Comparison of ENCODE assay signal across 1 cellular context in genomic region chr21:35154788-35155187, GRCh38.
TF ChIP-seq lines count a peak whose summit lies in the region.

No MANE protein-coding gene starts in this region.

TF ChIP-seq in K562, 482 proteins besides CTCF, POLR2A, EP300 and RAD21 (continued from another document and continues in another):
- TF ChIP-seq, protein P1, sequence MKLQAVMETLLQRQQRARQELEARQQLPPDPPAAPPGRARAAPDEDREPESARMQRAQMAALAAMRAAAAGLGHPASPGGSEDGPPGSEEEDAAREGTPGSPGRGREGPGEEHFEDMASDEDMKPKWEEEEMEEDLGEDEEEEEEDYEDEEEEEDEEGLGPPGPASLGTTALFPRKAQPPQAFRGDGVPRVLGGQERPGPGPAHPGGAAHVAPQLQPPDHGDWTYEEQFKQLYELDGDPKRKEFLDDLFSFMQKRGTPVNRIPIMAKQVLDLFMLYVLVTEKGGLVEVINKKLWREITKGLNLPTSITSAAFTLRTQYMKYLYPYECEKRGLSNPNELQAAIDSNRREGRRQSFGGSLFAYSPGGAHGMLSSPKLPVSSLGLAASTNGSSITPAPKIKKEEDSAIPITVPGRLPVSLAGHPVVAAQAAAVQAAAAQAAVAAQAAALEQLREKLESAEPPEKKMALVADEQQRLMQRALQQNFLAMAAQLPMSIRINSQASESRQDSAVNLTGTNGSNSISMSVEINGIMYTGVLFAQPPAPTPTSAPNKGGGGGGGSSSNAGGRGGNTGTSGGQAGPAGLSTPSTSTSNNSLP (IDR thresholded peaks at IDR 0.05; ENCODE audit: borderline replicate concordance, low read depth, low read length), result no peak
- TF ChIP-seq BRD9 (IDR thresholded peaks at IDR 0.05; ENCODE audit: low read depth, partially characterized antibody) (no peak), ZNF551 (CRISPR knock-in tag; IDR thresholded peaks at IDR 0.05) (no peak), MAZ (CRISPR knock-in tag; conservative IDR thresholded peaks at IDR 0.05 in 1 of 2, IDR thresholded peaks at IDR 0.05 in 1 of 2) (no peak), ZNF764 (CRISPR knock-in tag; IDR thresholded peaks at IDR 0.05; ENCODE audit: low read depth) (no peak), HEY1 (CRISPR knock-in tag; IDR thresholded peaks at IDR 0.05; ENCODE audit: borderline replicate concordance) (no peak), ZKSCAN8 (CRISPR knock-in tag; IDR thresholded peaks at IDR 0.05) (no peak), KHSRP (IDR thresholded peaks at IDR 0.05) (no peak), SRF (CRISPR knock-in tag; IDR thresholded peaks at IDR 0.05) (no peak), HNRNPL (IDR thresholded peaks at IDR 0.05; ENCODE audit: low read depth, low read length) (no peak), NR2C2 (CRISPR knock-in tag; IDR thresholded peaks at IDR 0.05) (no peak), NR2C2 (tag; IDR thresholded peaks at IDR 0.05) (no peak), TGIF2 (CRISPR knock-in tag; IDR thresholded peaks at IDR 0.05) (no peak), CREB1 (IDR thresholded peaks at IDR 0.05) (no peak), CREB1 (CRISPR knock-in tag; IDR thresholded peaks at IDR 0.05) (no peak), CBFA2T2 (conservative IDR thresholded peaks at IDR 0.05) (peak; percentile 33), DIDO1 (tag; IDR thresholded peaks at IDR 0.05; ENCODE audit: low read depth) (no peak), ZNF384 (IDR thresholded peaks at IDR 0.05; ENCODE audit: low read depth, low read length) (peak; percentile 41; the same call in 1 of the 2 replicates), PKNOX1 (IDR thresholded peaks at IDR 0.05) (no peak), MED1 (CRISPR knock-in tag; IDR thresholded peaks at IDR 0.05; ENCODE audit: borderline replicate concordance) (no peak), COPS2 (conservative IDR thresholded peaks at IDR 0.05) (no peak), RBFOX2 (IDR thresholded peaks at IDR 0.05; ENCODE audit: low read depth, low read length) (no peak), TCFL5 (CRISPR knock-in tag; conservative IDR thresholded peaks at IDR 0.05) (no peak), REST (CRISPR knock-in tag; IDR thresholded peaks at IDR 0.05; ENCODE audit: low read depth) (no peak), PYGO2 (tag; IDR thresholded peaks at IDR 0.05) (no peak), FOXA3 (CRISPR knock-in tag; conservative IDR thresholded peaks at IDR 0.05 in 1 of 2, IDR thresholded peaks at IDR 0.05 in 1 of 2) (no peak), EWSR1 (IDR thresholded peaks at IDR 0.05; ENCODE audit: borderline replicate concordance, low read depth, partially characterized antibody) (no peak), SAFB (IDR thresholded peaks at IDR 0.05; ENCODE audit: borderline replicate concordance, low read depth, low read length) (no peak), NR2C1 (IDR thresholded peaks at IDR 0.05) (no peak), NR2C1 (tag; IDR thresholded peaks at IDR 0.05) (no peak), TRIM24 (IDR thresholded peaks at IDR 0.05) (peak in 1 of 2 experiments; percentile 25; a peak in 1 of 4 replicates), JUN (IDR thresholded peaks at IDR 0.05; ENCODE audit: borderline replicate concordance, low read depth, low read length) (no peak), JUN (CRISPR knock-in tag; IDR thresholded peaks at IDR 0.05; ENCODE audit: borderline replicate concordance) (no peak), ETS2 (tag; IDR thresholded peaks at IDR 0.05; ENCODE audit: borderline replicate concordance, poor library complexity, severe bottlenecking) (no peak), KAT8 (IDR thresholded peaks at IDR 0.05; ENCODE audit: low read depth) (no peak), FOSL1 (tag; conservative IDR thresholded peaks at IDR 0.05) (peak; percentile 36; the same call in 1 of the 2 replicates), CEBPG (CRISPR knock-in tag; IDR thresholded peaks at IDR 0.05) (no peak), CEBPG (tag; conservative IDR thresholded peaks at IDR 0.05 in 1 of 2, IDR thresholded peaks at IDR 0.05 in 1 of 2) (peak in 1 of 2 experiments; percentile 49; a peak in 1 of 4 replicates), CHD1 (IDR thresholded peaks at IDR 0.05; ENCODE audit: low read length) (no peak), CEBPB (tag; IDR thresholded peaks at IDR 0.05) (no peak), CHD2 (IDR thresholded peaks at IDR 0.05; ENCODE audit: low read depth, low read length) (no peak), ZC3H11A (IDR thresholded peaks at IDR 0.05; ENCODE audit: low read depth, low read length) (no peak), NCOA2 (IDR thresholded peaks at IDR 0.05; ENCODE audit: partially characterized antibody in 2 of 2) (no peak), BMI1 (IDR thresholded peaks at IDR 0.05; ENCODE audit: low read length) (no peak), HDGF (IDR thresholded peaks at IDR 0.05) (no peak), IRF2 (CRISPR knock-in tag; IDR thresholded peaks at IDR 0.05) (no peak), MBD2 (IDR thresholded peaks at IDR 0.05; ENCODE audit: borderline replicate concordance, low read depth) (no peak), KLF1 (tag; IDR thresholded peaks at IDR 0.05) (no peak), FOXP1 (CRISPR knock-in tag; IDR thresholded peaks at IDR 0.05) (no peak), SUPT5H (IDR thresholded peaks at IDR 0.05) (no peak), GATA2 (CRISPR knock-in tag; IDR thresholded peaks at IDR 0.05) (peak; percentile 43; the same call in 1 of the 2 replicates), FOXK1 (CRISPR knock-in tag; IDR thresholded peaks at IDR 0.05; ENCODE audit: borderline replicate concordance) (no peak), DNMT1 (IDR thresholded peaks at IDR 0.05) (no peak), HDAC2 (IDR thresholded peaks at IDR 0.05) (no peak), TARDBP (IDR thresholded peaks at IDR 0.05) (no peak)
- TF ChIP-seq, protein P2, sequence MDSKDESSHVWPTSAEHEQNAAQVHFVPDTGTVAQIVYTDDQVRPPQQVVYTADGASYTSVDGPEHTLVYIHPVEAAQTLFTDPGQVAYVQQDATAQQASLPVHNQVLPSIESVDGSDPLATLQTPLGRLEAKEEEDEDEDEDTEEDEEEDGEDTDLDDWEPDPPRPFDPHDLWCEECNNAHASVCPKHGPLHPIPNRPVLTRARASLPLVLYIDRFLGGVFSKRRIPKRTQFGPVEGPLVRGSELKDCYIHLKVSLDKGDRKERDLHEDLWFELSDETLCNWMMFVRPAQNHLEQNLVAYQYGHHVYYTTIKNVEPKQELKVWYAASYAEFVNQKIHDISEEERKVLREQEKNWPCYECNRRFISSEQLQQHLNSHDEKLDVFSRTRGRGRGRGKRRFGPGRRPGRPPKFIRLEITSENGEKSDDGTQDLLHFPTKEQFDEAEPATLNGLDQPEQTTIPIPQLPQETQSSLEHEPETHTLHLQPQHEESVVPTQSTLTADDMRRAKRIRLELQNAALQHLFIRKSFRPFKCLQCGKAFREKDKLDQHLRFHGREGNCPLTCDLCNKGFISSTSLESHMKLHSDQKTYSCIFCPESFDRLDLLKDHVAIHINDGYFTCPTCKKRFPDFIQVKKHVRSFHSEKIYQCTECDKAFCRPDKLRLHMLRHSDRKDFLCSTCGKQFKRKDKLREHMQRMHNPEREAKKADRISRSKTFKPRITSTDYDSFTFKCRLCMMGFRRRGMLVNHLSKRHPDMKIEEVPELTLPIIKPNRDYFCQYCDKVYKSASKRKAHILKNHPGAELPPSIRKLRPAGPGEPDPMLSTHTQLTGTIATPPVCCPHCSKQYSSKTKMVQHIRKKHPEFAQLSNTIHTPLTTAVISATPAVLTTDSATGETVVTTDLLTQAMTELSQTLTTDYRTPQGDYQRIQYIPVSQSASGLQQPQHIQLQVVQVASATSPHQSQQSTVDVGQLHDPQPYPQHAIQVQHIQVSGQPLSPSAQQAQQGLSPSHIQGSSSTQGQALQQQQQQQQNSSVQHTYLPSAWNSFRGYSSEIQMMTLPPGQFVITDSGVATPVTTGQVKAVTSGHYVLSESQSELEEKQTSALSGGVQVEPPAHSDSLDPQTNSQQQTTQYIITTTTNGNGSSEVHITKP (IDR thresholded peaks at IDR 0.05; ENCODE audit: partially characterized antibody), result no peak
- TF ChIP-seq, protein P3, sequence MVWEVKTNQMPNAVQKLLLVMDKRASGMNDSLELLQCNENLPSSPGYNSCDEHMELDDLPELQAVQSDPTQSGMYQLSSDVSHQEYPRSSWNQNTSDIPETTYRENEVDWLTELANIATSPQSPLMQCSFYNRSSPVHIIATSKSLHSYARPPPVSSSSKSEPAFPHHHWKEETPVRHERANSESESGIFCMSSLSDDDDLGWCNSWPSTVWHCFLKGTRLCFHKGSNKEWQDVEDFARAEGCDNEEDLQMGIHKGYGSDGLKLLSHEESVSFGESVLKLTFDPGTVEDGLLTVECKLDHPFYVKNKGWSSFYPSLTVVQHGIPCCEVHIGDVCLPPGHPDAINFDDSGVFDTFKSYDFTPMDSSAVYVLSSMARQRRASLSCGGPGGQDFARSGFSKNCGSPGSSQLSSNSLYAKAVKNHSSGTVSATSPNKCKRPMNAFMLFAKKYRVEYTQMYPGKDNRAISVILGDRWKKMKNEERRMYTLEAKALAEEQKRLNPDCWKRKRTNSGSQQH (CRISPR knock-in tag; IDR thresholded peaks at IDR 0.05), result no peak
- TF ChIP-seq, protein P4, sequence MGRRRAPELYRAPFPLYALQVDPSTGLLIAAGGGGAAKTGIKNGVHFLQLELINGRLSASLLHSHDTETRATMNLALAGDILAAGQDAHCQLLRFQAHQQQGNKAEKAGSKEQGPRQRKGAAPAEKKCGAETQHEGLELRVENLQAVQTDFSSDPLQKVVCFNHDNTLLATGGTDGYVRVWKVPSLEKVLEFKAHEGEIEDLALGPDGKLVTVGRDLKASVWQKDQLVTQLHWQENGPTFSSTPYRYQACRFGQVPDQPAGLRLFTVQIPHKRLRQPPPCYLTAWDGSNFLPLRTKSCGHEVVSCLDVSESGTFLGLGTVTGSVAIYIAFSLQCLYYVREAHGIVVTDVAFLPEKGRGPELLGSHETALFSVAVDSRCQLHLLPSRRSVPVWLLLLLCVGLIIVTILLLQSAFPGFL (CRISPR knock-in tag; IDR thresholded peaks at IDR 0.05), result no peak
- TF ChIP-seq, protein P5, sequence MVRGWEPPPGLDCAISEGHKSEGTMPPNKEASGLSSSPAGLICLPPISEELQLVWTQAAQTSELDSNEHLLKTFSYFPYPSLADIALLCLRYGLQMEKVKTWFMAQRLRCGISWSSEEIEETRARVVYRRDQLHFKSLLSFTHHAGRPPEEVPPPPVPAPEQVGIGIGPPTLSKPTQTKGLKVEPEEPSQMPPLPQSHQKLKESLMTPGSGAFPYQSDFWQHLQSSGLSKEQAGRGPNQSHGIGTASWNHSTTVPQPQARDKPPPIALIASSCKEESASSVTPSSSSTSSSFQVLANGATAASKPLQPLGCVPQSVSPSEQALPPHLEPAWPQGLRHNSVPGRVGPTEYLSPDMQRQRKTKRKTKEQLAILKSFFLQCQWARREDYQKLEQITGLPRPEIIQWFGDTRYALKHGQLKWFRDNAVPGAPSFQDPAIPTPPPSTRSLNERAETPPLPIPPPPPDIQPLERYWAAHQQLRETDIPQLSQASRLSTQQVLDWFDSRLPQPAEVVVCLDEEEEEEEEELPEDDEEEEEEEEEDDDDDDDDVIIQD (CRISPR knock-in tag; IDR thresholded peaks at IDR 0.05), result no peak
- TF ChIP-seq, protein P6, sequence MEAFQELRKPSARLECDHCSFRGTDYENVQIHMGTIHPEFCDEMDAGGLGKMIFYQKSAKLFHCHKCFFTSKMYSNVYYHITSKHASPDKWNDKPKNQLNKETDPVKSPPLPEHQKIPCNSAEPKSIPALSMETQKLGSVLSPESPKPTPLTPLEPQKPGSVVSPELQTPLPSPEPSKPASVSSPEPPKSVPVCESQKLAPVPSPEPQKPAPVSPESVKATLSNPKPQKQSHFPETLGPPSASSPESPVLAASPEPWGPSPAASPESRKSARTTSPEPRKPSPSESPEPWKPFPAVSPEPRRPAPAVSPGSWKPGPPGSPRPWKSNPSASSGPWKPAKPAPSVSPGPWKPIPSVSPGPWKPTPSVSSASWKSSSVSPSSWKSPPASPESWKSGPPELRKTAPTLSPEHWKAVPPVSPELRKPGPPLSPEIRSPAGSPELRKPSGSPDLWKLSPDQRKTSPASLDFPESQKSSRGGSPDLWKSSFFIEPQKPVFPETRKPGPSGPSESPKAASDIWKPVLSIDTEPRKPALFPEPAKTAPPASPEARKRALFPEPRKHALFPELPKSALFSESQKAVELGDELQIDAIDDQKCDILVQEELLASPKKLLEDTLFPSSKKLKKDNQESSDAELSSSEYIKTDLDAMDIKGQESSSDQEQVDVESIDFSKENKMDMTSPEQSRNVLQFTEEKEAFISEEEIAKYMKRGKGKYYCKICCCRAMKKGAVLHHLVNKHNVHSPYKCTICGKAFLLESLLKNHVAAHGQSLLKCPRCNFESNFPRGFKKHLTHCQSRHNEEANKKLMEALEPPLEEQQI (IDR thresholded peaks at IDR 0.05), result no peak
- TF ChIP-seq, protein P7, sequence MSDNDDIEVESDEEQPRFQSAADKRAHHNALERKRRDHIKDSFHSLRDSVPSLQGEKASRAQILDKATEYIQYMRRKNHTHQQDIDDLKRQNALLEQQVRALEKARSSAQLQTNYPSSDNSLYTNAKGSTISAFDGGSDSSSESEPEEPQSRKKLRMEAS (CRISPR knock-in tag; IDR thresholded peaks at IDR 0.05), result peak; percentile 49
